ENCODE assay signal across 10 cellular contexts in genomic region chr16:1311212-1311737, GRCh38. TPM values are rescaled to one million over a fixed set of nuclear protein-coding genes. Genes with fewer than 3 reads are reported as not detected.
DNase-seq lines count a peak whose midpoint lies in the region; ATAC-seq and TF ChIP-seq lines count a peak whose summit lies in the region.
"Had no signal": no experiment of that assay in that cellular context is flagged by ENCODE, and none has a peak within 500 bp of the region (broad histone marks: within the 10 kb centered on the region; RNA-seq: fewer than 3 reads in every experiment).

No MANE protein-coding gene starts in this region.

- POLR2A ChIA-PET in naive thymus-derived CD8-positive, alpha-beta T cell (lab: Charles Lee): interaction anchor here (0.6 kb wide), 1 partner anchor 9 kb away, joined by 3 read pairs; no protein-coding TSS in a partner anchor

- no peaks in the 10 kb centered on the region for H3K9me3 Mint-ChIP-seq in naive thymus-derived CD8-positive, alpha-beta T cell

- intact Hi-C loops in dorsolateral prefrontal cortex (cut with DNase I): loop anchor here (5.0 kb wide), 2 partner anchors 96 to 106 kb away; no protein-coding TSS in a partner anchor

- peak overlapping the region in 16 of 59 donors; percentile 2 to 97 (median 29) for H3K27ac ChIP-seq in dorsolateral prefrontal cortex

- peaks cover 0 to 28% (median 0%) of the 10 kb centered on the region in 3 donors for H3K36me3 Mint-ChIP-seq in naive thymus-derived CD8-positive, alpha-beta T cell

- TF ChIP-seq CTCF in AG10803 (conservative IDR thresholded peaks at IDR 0.05; ENCODE audit: low read length) (no peak), LNCaP clone FGC (IDR thresholded peaks at IDR 0.05; ENCODE audit: control insufficient read depth, extremely low read depth, insufficient read depth) (no peak), dorsolateral prefrontal cortex (IDR thresholded peaks at IDR 0.05 in 54 of 56, conservative IDR thresholded peaks at IDR 0.05 in 2 of 56; ENCODE audit: low read depth in 1 of 56, partially characterized antibody in 56 of 56) (no peak)

- no peaks in the 10 kb centered on the region for H3K27me3 ChIP-seq in dorsolateral prefrontal cortex

- peak overlapping the region; percentile 94 to 98 (median 96) for H3K27ac Mint-ChIP-seq in naive thymus-derived CD8-positive, alpha-beta T cell

- H3K4me3 ChIP-seq in AG10803 (ENCODE audit: low read length) (peak overlapping the region; percentile 81), LNCaP clone FGC (ENCODE audit: low read depth, low read length) (peak overlapping the region; percentile 97), dorsolateral prefrontal cortex (peak overlapping the region; percentile 9 to 95 (median 84))

- DNase-seq in AG10803 (ENCODE audit: low read depth) (no peak), LNCaP clone FGC (ENCODE audit: low read depth) (no peak), dorsolateral prefrontal cortex (no peak), NCI-H226 (no peak), SHP77 (lab: John Stamatoyannopoulos, UW) (no peak), NCI-H2081 treated with DMSO at 0.1 percent for 48 hours (lab: John Stamatoyannopoulos, UW) (no peak)
- DNase-seq in naive thymus-derived CD8-positive, alpha-beta T cell: no peak
- DNase-seq: caudate nucleus, NCI-H187 had no signal

- H3K4me3 Mint-ChIP-seq in naive thymus-derived CD8-positive, alpha-beta T cell: peak overlapping the region; percentile 94 to 99 (median 98)

- H3K27me3 Mint-ChIP-seq in naive thymus-derived CD8-positive, alpha-beta T cell: no peaks in the 10 kb centered on the region

- ATAC-seq in naive thymus-derived CD8-positive, alpha-beta T cell: no peak
- ATAC-seq in GM18498 (IDR thresholded peaks at IDR 0.05; ENCODE audit: unreplicated experiment): no peak

- H3K4me1 Mint-ChIP-seq in naive thymus-derived CD8-positive, alpha-beta T cell: peaks cover 21 to 61% (median 50%) of the 10 kb centered on the region in 4 donors

RNA-seq across cellular contexts. Expression of gene UBE2I, which starts 1.8 kb away (rescaled TPM):
- 100 to 1,000 TPM in 1 of 120 experiments, 10 to 100 TPM in 119; 66.6 to 108 (median 83.6) TPM for total RNA-seq in dorsolateral prefrontal cortex
- total RNA-seq in naive thymus-derived CD8-positive, alpha-beta T cell: 100 to 1,000 TPM; 236 to 250 TPM
- 10 to 100 TPM; 87.5 to 89.6 (median 89.0) TPM for polyA plus RNA-seq in naive thymus-derived CD8-positive, alpha-beta T cell

RNA-seq across cellular contexts. Expression of gene BAIAP3, which starts 22.2 kb away (rescaled TPM):
- 100 to 1,000 TPM in 100 of 120 experiments, 10 to 100 TPM in 20; 24.1 to 289 (median 137) TPM for total RNA-seq in dorsolateral prefrontal cortex
- total RNA-seq in naive thymus-derived CD8-positive, alpha-beta T cell: 1 to 10 TPM; 3.0 to 5.3 TPM
- polyA plus RNA-seq in naive thymus-derived CD8-positive, alpha-beta T cell: 1 to 10 TPM in 1 of 3 donors, under 1 TPM in 2; 0.06 to 1.5 (median 0.85) TPM

RNA-seq across cellular contexts. Expression of gene TSR3, which starts 40.4 kb away (rescaled TPM):
- total RNA-seq in dorsolateral prefrontal cortex: 10 to 100 TPM; 30.3 to 68.2 (median 46.8) TPM
- total RNA-seq in naive thymus-derived CD8-positive, alpha-beta T cell: 10 to 100 TPM; 37.1 to 41.2 TPM
- 10 to 100 TPM; 88.8 to 99.4 (median 96.3) TPM for polyA plus RNA-seq in naive thymus-derived CD8-positive, alpha-beta T cell

RNA-seq across cellular contexts. Expression of gene GNPTG, which starts 40.5 kb away (rescaled TPM):
- total RNA-seq in dorsolateral prefrontal cortex: 100 to 1,000 TPM in 112 of 120 experiments, 10 to 100 TPM in 8; 85.9 to 151 (median 118) TPM
- total RNA-seq in naive thymus-derived CD8-positive, alpha-beta T cell: 10 to 100 TPM; 56.9 to 65.2 TPM
- 10 to 100 TPM; 44.4 to 57.8 (median 56.6) TPM for polyA plus RNA-seq in naive thymus-derived CD8-positive, alpha-beta T cell

RNA-seq across cellular contexts. Expression of gene TPSD1, which starts 55.4 kb away (rescaled TPM):
- total RNA-seq in dorsolateral prefrontal cortex: 1 to 10 TPM in 42 of 120 experiments, under 1 TPM in 40, not detected in 38; 0.29 to 4.8 (median 1.0) TPM
- total RNA-seq in naive thymus-derived CD8-positive, alpha-beta T cell: not detected
- polyA plus RNA-seq in naive thymus-derived CD8-positive, alpha-beta T cell: not detected
